Comparison of ENCODE assay signal across 9 cellular contexts in the genomic region with DNA sequence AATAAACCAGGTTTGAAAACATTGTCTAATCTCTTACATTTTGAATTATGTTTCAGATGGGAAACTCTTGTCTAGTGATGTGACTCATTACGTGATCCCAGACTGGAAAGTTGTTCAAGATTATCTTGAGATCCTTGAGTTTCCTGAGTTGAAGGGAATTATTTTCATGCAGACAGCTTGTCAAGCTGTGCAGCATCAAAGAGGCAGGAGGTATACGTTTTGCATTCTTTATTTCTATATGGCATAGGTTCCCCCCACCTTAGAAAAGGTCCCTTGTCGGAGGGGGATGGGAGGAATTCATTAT. TPM values are rescaled to one million over a fixed set of nuclear protein-coding genes. Genes with fewer than 3 reads are reported as not detected.
DNase-seq lines count a peak whose midpoint lies in the region; ATAC-seq and TF ChIP-seq lines count a peak whose summit lies in the region.
"Had no signal": no experiment of that assay in that cellular context is flagged by ENCODE, and none has a peak within 500 bp of the region (broad histone marks: within the 10 kb centered on the region; RNA-seq: fewer than 3 reads in every experiment).

No MANE protein-coding gene starts in this region.

- peaks cover 52% of the 10 kb centered on the region for H3K4me1 ChIP-seq in SJCRH30

- no peaks in the 10 kb centered on the region for H3K27me3 Mint-ChIP-seq in stimulated activated naive CD8-positive, alpha-beta T cell treated with anti-CD3 and anti-CD28 coated beads, Interleukin-15, amount 100 ng/mL, for 72 hours

- peak overlapping the region; percentile 88 to 93 for H3K4me3 Mint-ChIP-seq in stimulated activated naive CD8-positive, alpha-beta T cell treated with anti-CD3 and anti-CD28 coated beads, Interleukin-15, amount 100 ng/mL, for 72 hours

- ATAC-seq in stimulated activated naive CD8-positive, alpha-beta T cell treated with anti-CD3 and anti-CD28 coated beads, Interleukin-15, amount 100 ng/mL, for 72 hours = no peak
- no peak for ATAC-seq in HG03097 (IDR thresholded peaks at IDR 0.05; ENCODE audit: low FRiP score, unreplicated experiment)
- no peak for ATAC-seq in GM21526 (IDR thresholded peaks at IDR 0.05; ENCODE audit: low FRiP score, unreplicated experiment)

- H3K27ac Mint-ChIP-seq in stimulated activated naive CD8-positive, alpha-beta T cell treated with anti-CD3 and anti-CD28 coated beads, Interleukin-15, amount 100 ng/mL, for 72 hours = peak overlapping the region in 1 of 2 donors; percentile 93

- no peak for TF ChIP-seq CTCF in fibroblast of pulmonary artery (IDR thresholded peaks at IDR 0.05; ENCODE audit: low read length, missing control alignments)

- peak; percentile 52 for DNase-seq in NCI-H526 treated with DMSO at 0.1 percent for 48 hours (lab: John Stamatoyannopoulos, UW)
- DNase-seq in NCI-H526 (lab: John Stamatoyannopoulos, UW) = no peak
- DNase-seq in SJCRH30 = peak in 1 of 2 experiments; percentile 52
- DNase-seq in fibroblast of pulmonary artery (ENCODE audit: low read depth) = peak; percentile 39
- DNase-seq in stimulated activated naive CD8-positive, alpha-beta T cell treated with anti-CD3 and anti-CD28 coated beads, Interleukin-15, amount 100 ng/mL, for 72 hours = no peak
- no peak for DNase-seq in islet precursor cell
- DNase-seq: cortex of kidney had no signal

- peaks cover 35% of the 10 kb centered on the region for H3K4me1 Mint-ChIP-seq in stimulated activated naive CD8-positive, alpha-beta T cell treated with anti-CD3 and anti-CD28 coated beads, Interleukin-15, amount 100 ng/mL, for 72 hours

- no peaks in the 10 kb centered on the region for H3K9me3 Mint-ChIP-seq in stimulated activated naive CD8-positive, alpha-beta T cell treated with anti-CD3 and anti-CD28 coated beads, Interleukin-15, amount 100 ng/mL, for 72 hours

- H3K36me3 ChIP-seq in SJCRH30 = peaks cover 15% of the 10 kb centered on the region; the same call in 1 of the 2 replicates

- no peaks in the 10 kb centered on the region for H3K27me3 ChIP-seq in SJCRH30

- H3K9me3 ChIP-seq in SJCRH30 (replicated peaks) = no peaks in the 10 kb centered on the region

- H3K4me3 ChIP-seq in SJCRH30 (peak overlapping the region; percentile 75), fibroblast of pulmonary artery (replicated peaks; ENCODE audit: low read depth, low read length) (peak overlapping the region; percentile 62)

- H3K27ac ChIP-seq in SJCRH30 = peak overlapping the region; percentile 96

RNA-seq across cellular contexts. Expression of a gene that starts 1.5 kb away (rescaled TPM):
- 123 and 138 TPM in 2 replicates for total RNA-seq in SJCRH30 (2014; rRNA removed; shearing (Covaris generic))

RNA-seq across cellular contexts. Expression of a gene that starts 41.3 kb away (rescaled TPM):
- total RNA-seq in SJCRH30 (2014; rRNA removed; shearing (Covaris generic)) = 7.3 and 8.7 TPM in 2 replicates

Comparison
In these comparisons a context has a peak if more than half of its experiments do, and no peak if none do; other contexts are left out.
1. DNase-seq: peak in NCI-H526 treated with DMSO at 0.1 percent for 48 hours (single experiment) and fibroblast of pulmonary artery (single experiment); none in NCI-H526 (0 of 2), stimulated activated naive CD8-positive, alpha-beta T cell treated with anti-CD3 and anti-CD28 coated beads, Interleukin-15, amount 100 ng/mL, for 72 hours (0 of 2) and islet precursor cell (single experiment).